In the genomic region with DNA sequence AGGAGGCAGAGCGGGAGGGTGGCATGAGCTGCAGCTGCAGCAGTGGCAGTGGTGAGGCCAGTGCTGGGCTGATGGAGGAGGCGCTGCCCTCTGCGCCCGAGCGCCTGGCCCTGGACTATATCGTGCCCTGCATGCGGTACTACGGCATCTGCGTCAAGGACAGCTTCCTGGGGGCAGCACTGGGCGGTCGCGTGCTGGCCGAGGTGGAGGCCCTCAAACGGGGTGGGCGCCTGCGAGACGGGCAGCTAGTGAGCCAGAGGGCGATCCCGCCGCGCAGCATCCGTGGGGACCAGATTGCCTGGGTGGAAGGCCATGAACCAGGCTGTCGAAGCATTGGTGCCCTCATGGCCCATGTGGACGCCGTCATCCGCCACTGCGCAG, we compare ENCODE assay signal across 9 cellular contexts. TPM values are rescaled to one million over a fixed set of nuclear protein-coding genes. Genes with fewer than 3 reads are reported as not detected.
DNase-seq lines count a peak whose midpoint lies in the region; ATAC-seq and TF ChIP-seq lines count a peak whose summit lies in the region.
"Had no signal": no experiment of that assay in that cellular context is flagged by ENCODE, and none has a peak within 500 bp of the region (broad histone marks: within the 10 kb centered on the region; RNA-seq: fewer than 3 reads in every experiment).

No MANE protein-coding gene starts in this region.

- no peaks in the 10 kb centered on the region for H3K9me3 ChIP-seq in A673 (ENCODE audit: low read depth, low read length, poor library complexity, severe bottlenecking)
- no peaks in the 10 kb centered on the region for H3K9me3 ChIP-seq in HUES48 (ENCODE audit: control insufficient read depth, insufficient read depth, low read length)

- peaks cover 0 to 2% (median 0%) of the 10 kb centered on the region in 9 donors for H3K9me3 Mint-ChIP-seq in naive thymus-derived CD8-positive, alpha-beta T cell

- H3K36me3 Mint-ChIP-seq in naive thymus-derived CD8-positive, alpha-beta T cell = peaks cover 0 to 28% (median 5%) of the 10 kb centered on the region in 3 donors

- H3K27ac Mint-ChIP-seq in naive thymus-derived CD8-positive, alpha-beta T cell = peak overlapping the region; percentile 98 to 100 (median 100)

- peak overlapping the region; percentile 97 for H3K4me3 ChIP-seq in A673 (ENCODE audit: low read depth, low read length, poor library complexity, severe bottlenecking)
- H3K4me3 ChIP-seq in HUES48 (ENCODE audit: low read depth, low read length) = 0 out of 2 replicates have a peak overlapping the region, but pooled peaks have one; percentile 6
- peak overlapping the region; percentile 86 to 91 for H3K4me3 ChIP-seq in cardiac fibroblast (replicated peaks in 1 of 2; ENCODE audit: low read depth in 2 of 2, low read length in 2 of 2)

- no peak for ATAC-seq in naive thymus-derived CD8-positive, alpha-beta T cell
- ATAC-seq in HG02938 (IDR thresholded peaks at IDR 0.05; ENCODE audit: unreplicated experiment) = no peak

- TF ChIP-seq CTCF in A673 (conservative IDR thresholded peaks at IDR 0.05; ENCODE audit: low read depth, low read length) (no peak), cardiac fibroblast (IDR thresholded peaks at IDR 0.05; ENCODE audit: low read depth, low read length) (no peak)

- H3K4me1 ChIP-seq in A673 (ENCODE audit: insufficient read depth, low read length, poor library complexity, severe bottlenecking) (peaks cover 56% of the 10 kb centered on the region), HUES48 (ENCODE audit: control insufficient read depth, insufficient read depth, low read length) (peaks cover 35% of the 10 kb centered on the region)

- H3K27ac ChIP-seq in A673 (ENCODE audit: low read depth, low read length, poor library complexity, severe bottlenecking) (peak overlapping the region; percentile 29), HUES48 (ENCODE audit: low read depth, low read length) (no peak overlapping the region)

- no peak overlapping the region for H3K9ac ChIP-seq in HUES48 (ENCODE audit: low read depth, low read length)

- H3K4me1 Mint-ChIP-seq in naive thymus-derived CD8-positive, alpha-beta T cell = peaks cover 50 to 82% (median 77%) of the 10 kb centered on the region in 4 donors

- BruUV-seq in A673 (replicated peaks; lab: Mats Ljungman, UMichigan) = no TSS peak

- no peaks in the 10 kb centered on the region for H3K27me3 ChIP-seq in A673 (replicated peaks; ENCODE audit: insufficient read depth, low read depth, low read length, poor library complexity)
- no peaks in the 10 kb centered on the region for H3K27me3 ChIP-seq in HUES48 (ENCODE audit: control insufficient read depth, insufficient read depth, low read length)

- H3K27me3 Mint-ChIP-seq in naive thymus-derived CD8-positive, alpha-beta T cell = no peaks in the 10 kb centered on the region

- CTCF ChIA-PET in A673 (lab: Charles Lee) = interaction anchor here (0.6 kb wide), 2 partner anchors 138 to 277 kb away, joined by 5 to 11 read pairs; no protein-coding TSS in a partner anchor

- POLR2A ChIA-PET in A673 (lab: Charles Lee; ENCODE audit: low non-redundant PET) = no interaction called here
- POLR2A ChIA-PET in naive thymus-derived CD8-positive, alpha-beta T cell (lab: Charles Lee) = interaction anchor here (0.6 to 17.6 kb wide), 7 partner anchors 13 to 462 kb away, joined by 3 to 301 read pairs (median 4); a partner anchor contains a TSS

- intact Hi-C loops in A673 (cut with micrococcal nuclease; ENCODE audit: unreplicated experiment) = loop anchor here (10.0 kb wide), 1 partner anchor 86 kb away; a partner anchor contains a TSS

- no peak for DNase-seq in A673 (ENCODE audit: low spot score)
- no peak for DNase-seq in cardiac fibroblast (ENCODE audit: low read depth in 2 of 2)
- DNase-seq in naive thymus-derived CD8-positive, alpha-beta T cell = no peak
- DNase-seq in SK-N-DZ (ENCODE audit: low spot score) = no peak
- DNase-seq in inferior parietal cortex (ENCODE audit: extremely low spot score) = no peak
- DNase-seq in HUDEP-2 (lab: John Stamatoyannopoulos, UW; ENCODE audit: unreplicated experiment in 76 of 76) = no peak
- DNase-seq: NCI-H1694 treated with DMSO at 0.1 percent for 48 hours had no signal

- H3K36me3 ChIP-seq in A673 (ENCODE audit: insufficient read depth, low read length, poor library complexity, severe bottlenecking) (peaks cover 28% of the 10 kb centered on the region), HUES48 (ENCODE audit: control insufficient read depth, insufficient read depth, low read length) (peaks cover 46% of the 10 kb centered on the region)

- H3K4me3 Mint-ChIP-seq in naive thymus-derived CD8-positive, alpha-beta T cell = peak overlapping the region; percentile 89 to 98 (median 94)

RNA-seq across cellular contexts. Expression of a gene that starts 2.0 kb away (rescaled TPM):
- 105 and 113 TPM in 2 replicates for total RNA-seq in A673 (2021)
- total RNA-seq in naive thymus-derived CD8-positive, alpha-beta T cell = 100 to 1,000 TPM; 233 to 243 TPM
- 100 to 1,000 TPM; 104 to 214 (median 153) TPM for polyA plus RNA-seq in naive thymus-derived CD8-positive, alpha-beta T cell
- 60.7 and 81.0 TPM in 2 replicates for polyA plus RNA-seq in SK-N-DZ (2014; cell fraction: cytosol; rRNA removed)
- polyA plus RNA-seq in SK-N-DZ (2014; cell fraction: nucleus; rRNA removed) = 85.8 and 106 TPM in 2 replicates

RNA-seq across cellular contexts. Expression of a gene that starts 22.9 kb away (rescaled TPM):
- 9.1 and 14.6 TPM in 2 replicates for total RNA-seq in A673 (2021)
- 10 to 100 TPM; 47.3 to 48.6 TPM for total RNA-seq in naive thymus-derived CD8-positive, alpha-beta T cell
- polyA plus RNA-seq in naive thymus-derived CD8-positive, alpha-beta T cell = 10 to 100 TPM; 76.4 to 87.2 (median 87.1) TPM
- 12.7 and 14.5 TPM in 2 replicates for polyA plus RNA-seq in SK-N-DZ (2014; cell fraction: cytosol; rRNA removed)
- polyA plus RNA-seq in SK-N-DZ (2014; cell fraction: nucleus; rRNA removed) = 11.5 and 12.8 TPM in 2 replicates

RNA-seq across cellular contexts. Expression of a gene that starts 25.7 kb away (rescaled TPM):
- 0.75 and 0.85 TPM in 2 replicates for total RNA-seq in A673 (2021)
- total RNA-seq in naive thymus-derived CD8-positive, alpha-beta T cell = 1 to 10 TPM in 1 of 2 experiments, not detected in 1; 2.2 TPM
- polyA plus RNA-seq in naive thymus-derived CD8-positive, alpha-beta T cell = not detected
- not detected in 2 replicates for polyA plus RNA-seq in SK-N-DZ (2014; cell fraction: cytosol; rRNA removed)
- 3.9 TPM in 1 of 2 replicates, not detected in the other for polyA plus RNA-seq in SK-N-DZ (2014; cell fraction: nucleus; rRNA removed)

RNA-seq across cellular contexts. Expression of a gene that starts 49.3 kb away (rescaled TPM):
- total RNA-seq in A673 (2021) = not detected in 2 replicates
- not detected for total RNA-seq in naive thymus-derived CD8-positive, alpha-beta T cell
- polyA plus RNA-seq in naive thymus-derived CD8-positive, alpha-beta T cell = not detected
- not detected in 2 replicates for polyA plus RNA-seq in SK-N-DZ (2014; cell fraction: cytosol; rRNA removed)
- polyA plus RNA-seq in SK-N-DZ (2014; cell fraction: nucleus; rRNA removed) = not detected in 2 replicates

RNA-seq across cellular contexts. Expression of a gene that starts 50.0 kb away (rescaled TPM):
- total RNA-seq in A673 (2021) = 167 and 179 TPM in 2 replicates
- total RNA-seq in naive thymus-derived CD8-positive, alpha-beta T cell = 10 to 100 TPM; 64.1 to 68.2 TPM
- polyA plus RNA-seq in naive thymus-derived CD8-positive, alpha-beta T cell = 10 to 100 TPM; 45.9 to 62.3 (median 60.4) TPM
- 163 TPM in 2 replicates for polyA plus RNA-seq in SK-N-DZ (2014; cell fraction: cytosol; rRNA removed)
- polyA plus RNA-seq in SK-N-DZ (2014; cell fraction: nucleus; rRNA removed) = 165 and 289 TPM in 2 replicates

Comparison
In these comparisons a context has a peak if more than half of its experiments do, and no peak if none do; other contexts are left out.
1. H3K4me3 ChIP-seq: peak in every context shown above with its lines; median percentile 97 in A673; 88 in cardiac fibroblast; 6 in HUES48.